1 cellular context compared by ENCODE assay signal in the genomic region with DNA sequence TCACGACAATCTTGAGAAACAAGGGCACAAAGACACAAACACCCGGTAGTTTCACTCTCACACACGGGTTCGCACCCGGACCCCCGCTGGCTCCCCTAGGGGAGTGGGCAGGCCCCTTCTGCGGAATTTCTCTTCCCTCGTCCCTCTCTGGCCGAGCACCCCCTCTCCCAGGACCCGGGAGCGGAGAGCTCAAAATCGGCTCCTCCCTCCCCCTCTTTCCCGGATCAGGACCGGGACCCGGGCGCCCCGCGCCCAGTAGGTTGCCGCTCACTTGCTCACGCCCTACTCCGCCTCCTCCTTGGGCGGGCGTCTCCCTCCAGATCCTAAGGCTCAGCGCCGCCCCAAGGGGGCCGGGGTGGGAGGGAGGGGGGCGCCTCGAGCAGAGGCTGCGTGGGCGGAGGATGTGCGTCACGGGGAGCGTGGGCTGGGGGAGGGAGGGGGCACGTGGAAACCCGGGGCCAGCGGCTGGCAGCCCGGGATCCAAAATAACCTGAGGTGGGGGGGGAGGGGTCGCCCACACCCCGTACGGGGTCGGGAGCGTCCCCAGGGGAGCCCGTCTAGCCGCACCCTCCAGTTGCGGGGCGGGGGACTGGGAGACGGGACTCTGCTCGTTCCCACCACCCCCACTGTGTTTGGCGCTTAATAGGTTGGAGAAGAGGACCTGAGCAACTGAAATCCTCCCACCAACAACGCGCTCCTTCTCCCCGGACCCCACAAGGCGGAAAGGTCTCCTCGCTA.
A peak's percentile ranks its signal among the peaks of the same experiment; 100 is the strongest.
TF ChIP-seq lines count a peak whose summit lies in the region.

No MANE protein-coding gene starts in this region.

TF ChIP-seq in HEK293, 187 proteins besides CTCF, POLR2A, EP300 and RAD21 (continued from another document and continues in another):
- TF ChIP-seq, protein P1, sequence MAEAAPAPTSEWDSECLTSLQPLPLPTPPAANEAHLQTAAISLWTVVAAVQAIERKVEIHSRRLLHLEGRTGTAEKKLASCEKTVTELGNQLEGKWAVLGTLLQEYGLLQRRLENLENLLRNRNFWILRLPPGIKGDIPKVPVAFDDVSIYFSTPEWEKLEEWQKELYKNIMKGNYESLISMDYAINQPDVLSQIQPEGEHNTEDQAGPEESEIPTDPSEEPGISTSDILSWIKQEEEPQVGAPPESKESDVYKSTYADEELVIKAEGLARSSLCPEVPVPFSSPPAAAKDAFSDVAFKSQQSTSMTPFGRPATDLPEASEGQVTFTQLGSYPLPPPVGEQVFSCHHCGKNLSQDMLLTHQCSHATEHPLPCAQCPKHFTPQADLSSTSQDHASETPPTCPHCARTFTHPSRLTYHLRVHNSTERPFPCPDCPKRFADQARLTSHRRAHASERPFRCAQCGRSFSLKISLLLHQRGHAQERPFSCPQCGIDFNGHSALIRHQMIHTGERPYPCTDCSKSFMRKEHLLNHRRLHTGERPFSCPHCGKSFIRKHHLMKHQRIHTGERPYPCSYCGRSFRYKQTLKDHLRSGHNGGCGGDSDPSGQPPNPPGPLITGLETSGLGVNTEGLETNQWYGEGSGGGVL (tag by site-specific recombination; IDR thresholded peaks at IDR 0.05), result peak; percentile 74
- TF ChIP-seq ZNF768 (tag by site-specific recombination; IDR thresholded peaks at IDR 0.05) (no peak), ZNF311 (tag by site-specific recombination; IDR thresholded peaks at IDR 0.05; ENCODE audit: borderline replicate concordance) (no peak), KLF7 (tag by site-specific recombination; IDR thresholded peaks at IDR 0.05; ENCODE audit: borderline replicate concordance) (0 out of 2 replicates have a peak, but pooled peaks have one; percentile 11), ZNF596 (tag by site-specific recombination; IDR thresholded peaks at IDR 0.05) (no peak), SP7 (tag by site-specific recombination; IDR thresholded peaks at IDR 0.05) (no peak), ZNF776 (tag by site-specific recombination; IDR thresholded peaks at IDR 0.05; ENCODE audit: borderline replicate concordance) (no peak), ZNF214 (tag by site-specific recombination; IDR thresholded peaks at IDR 0.05; ENCODE audit: borderline replicate concordance) (no peak), SETDB1 (IDR thresholded peaks at IDR 0.05; ENCODE audit: insufficient read length, low read length) (no peak), ZNF624 (tag by site-specific recombination; IDR thresholded peaks at IDR 0.05) (no peak), IKZF3 (tag by site-specific recombination; IDR thresholded peaks at IDR 0.05) (peak; percentile 72), ZNF837 (tag by site-specific recombination; IDR thresholded peaks at IDR 0.05) (no peak), ZFP41 (tag by site-specific recombination; IDR thresholded peaks at IDR 0.05; ENCODE audit: borderline replicate concordance) (no peak), ZNF621 (tag by site-specific recombination; IDR thresholded peaks at IDR 0.05) (no peak), GLI4 (tag by site-specific recombination; IDR thresholded peaks at IDR 0.05) (no peak), ZSCAN23 (tag by site-specific recombination; IDR thresholded peaks at IDR 0.05) (0 out of 2 replicates have a peak, but pooled peaks have one; percentile 32), ZFP69B (tag by site-specific recombination; IDR thresholded peaks at IDR 0.05) (no peak), ZEB2 (tag by site-specific recombination; IDR thresholded peaks at IDR 0.05) (peak; percentile 35; the same call in 1 of the 2 replicates), ZNF654 (tag by site-specific recombination; IDR thresholded peaks at IDR 0.05; ENCODE audit: low read depth) (no peak), ZNF747 (tag by site-specific recombination; IDR thresholded peaks at IDR 0.05) (no peak), ZNF544 (tag by site-specific recombination; IDR thresholded peaks at IDR 0.05) (no peak), ZNF16 (tag by site-specific recombination; IDR thresholded peaks at IDR 0.05; ENCODE audit: low read depth) (no peak), ZSCAN30 (tag by site-specific recombination; IDR thresholded peaks at IDR 0.05) (0 out of 2 replicates have a peak, but pooled peaks have one; percentile 33), ZNF366 (tag by site-specific recombination; conservative IDR thresholded peaks at IDR 0.05) (no peak), ZNF514 (tag by site-specific recombination; IDR thresholded peaks at IDR 0.05) (no peak), ZNF114 (tag by site-specific recombination; IDR thresholded peaks at IDR 0.05) (no peak), ZNF560 (tag by site-specific recombination; IDR thresholded peaks at IDR 0.05; ENCODE audit: borderline replicate concordance) (no peak), SCRT1 (tag by site-specific recombination; IDR thresholded peaks at IDR 0.05; ENCODE audit: borderline replicate concordance) (no peak), ZNF211 (tag by site-specific recombination; IDR thresholded peaks at IDR 0.05; ENCODE audit: low read depth) (no peak), ZNF169 (tag by site-specific recombination; IDR thresholded peaks at IDR 0.05) (no peak), ZNF37A (tag by site-specific recombination; IDR thresholded peaks at IDR 0.05) (no peak), ZNF707 (tag by site-specific recombination; IDR thresholded peaks at IDR 0.05) (no peak), ZBTB20 (tag by site-specific recombination; IDR thresholded peaks at IDR 0.05) (peak; percentile 89), ZNF274 (IDR thresholded peaks at IDR 0.05; ENCODE audit: low read length) (no peak), ZNF274 (tag by site-specific recombination; IDR thresholded peaks at IDR 0.05; ENCODE audit: borderline replicate concordance) (no peak), GLIS2 (tag by site-specific recombination; IDR thresholded peaks at IDR 0.05) (peak; percentile 63), ZNF335 (tag by site-specific recombination; conservative IDR thresholded peaks at IDR 0.05) (peak; percentile 16; the same call in 1 of the 2 replicates), TCF7L2 (IDR thresholded peaks at IDR 0.05; ENCODE audit: borderline replicate concordance, low read depth, low read length) (no peak), MYNN (tag by site-specific recombination; IDR thresholded peaks at IDR 0.05; ENCODE audit: borderline replicate concordance) (no peak), KLF16 (tag by site-specific recombination; IDR thresholded peaks at IDR 0.05) (0 out of 2 replicates have a peak, but pooled peaks have one; percentile 5), ZNF10 (tag by site-specific recombination; IDR thresholded peaks at IDR 0.05) (peak; percentile 68; the same call in 1 of the 2 replicates), ZNF416 (tag by site-specific recombination; IDR thresholded peaks at IDR 0.05) (no peak), ZNF660 (tag by site-specific recombination; IDR thresholded peaks at IDR 0.05) (no peak)
- TF ChIP-seq, protein P2, sequence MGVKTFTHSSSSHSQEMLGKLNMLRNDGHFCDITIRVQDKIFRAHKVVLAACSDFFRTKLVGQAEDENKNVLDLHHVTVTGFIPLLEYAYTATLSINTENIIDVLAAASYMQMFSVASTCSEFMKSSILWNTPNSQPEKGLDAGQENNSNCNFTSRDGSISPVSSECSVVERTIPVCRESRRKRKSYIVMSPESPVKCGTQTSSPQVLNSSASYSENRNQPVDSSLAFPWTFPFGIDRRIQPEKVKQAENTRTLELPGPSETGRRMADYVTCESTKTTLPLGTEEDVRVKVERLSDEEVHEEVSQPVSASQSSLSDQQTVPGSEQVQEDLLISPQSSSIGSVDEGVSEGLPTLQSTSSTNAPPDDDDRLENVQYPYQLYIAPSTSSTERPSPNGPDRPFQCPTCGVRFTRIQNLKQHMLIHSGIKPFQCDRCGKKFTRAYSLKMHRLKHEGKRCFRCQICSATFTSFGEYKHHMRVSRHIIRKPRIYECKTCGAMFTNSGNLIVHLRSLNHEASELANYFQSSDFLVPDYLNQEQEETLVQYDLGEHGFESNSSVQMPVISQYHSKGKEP (tag by site-specific recombination; IDR thresholded peaks at IDR 0.05), result no peak
- TF ChIP-seq, protein P3, sequence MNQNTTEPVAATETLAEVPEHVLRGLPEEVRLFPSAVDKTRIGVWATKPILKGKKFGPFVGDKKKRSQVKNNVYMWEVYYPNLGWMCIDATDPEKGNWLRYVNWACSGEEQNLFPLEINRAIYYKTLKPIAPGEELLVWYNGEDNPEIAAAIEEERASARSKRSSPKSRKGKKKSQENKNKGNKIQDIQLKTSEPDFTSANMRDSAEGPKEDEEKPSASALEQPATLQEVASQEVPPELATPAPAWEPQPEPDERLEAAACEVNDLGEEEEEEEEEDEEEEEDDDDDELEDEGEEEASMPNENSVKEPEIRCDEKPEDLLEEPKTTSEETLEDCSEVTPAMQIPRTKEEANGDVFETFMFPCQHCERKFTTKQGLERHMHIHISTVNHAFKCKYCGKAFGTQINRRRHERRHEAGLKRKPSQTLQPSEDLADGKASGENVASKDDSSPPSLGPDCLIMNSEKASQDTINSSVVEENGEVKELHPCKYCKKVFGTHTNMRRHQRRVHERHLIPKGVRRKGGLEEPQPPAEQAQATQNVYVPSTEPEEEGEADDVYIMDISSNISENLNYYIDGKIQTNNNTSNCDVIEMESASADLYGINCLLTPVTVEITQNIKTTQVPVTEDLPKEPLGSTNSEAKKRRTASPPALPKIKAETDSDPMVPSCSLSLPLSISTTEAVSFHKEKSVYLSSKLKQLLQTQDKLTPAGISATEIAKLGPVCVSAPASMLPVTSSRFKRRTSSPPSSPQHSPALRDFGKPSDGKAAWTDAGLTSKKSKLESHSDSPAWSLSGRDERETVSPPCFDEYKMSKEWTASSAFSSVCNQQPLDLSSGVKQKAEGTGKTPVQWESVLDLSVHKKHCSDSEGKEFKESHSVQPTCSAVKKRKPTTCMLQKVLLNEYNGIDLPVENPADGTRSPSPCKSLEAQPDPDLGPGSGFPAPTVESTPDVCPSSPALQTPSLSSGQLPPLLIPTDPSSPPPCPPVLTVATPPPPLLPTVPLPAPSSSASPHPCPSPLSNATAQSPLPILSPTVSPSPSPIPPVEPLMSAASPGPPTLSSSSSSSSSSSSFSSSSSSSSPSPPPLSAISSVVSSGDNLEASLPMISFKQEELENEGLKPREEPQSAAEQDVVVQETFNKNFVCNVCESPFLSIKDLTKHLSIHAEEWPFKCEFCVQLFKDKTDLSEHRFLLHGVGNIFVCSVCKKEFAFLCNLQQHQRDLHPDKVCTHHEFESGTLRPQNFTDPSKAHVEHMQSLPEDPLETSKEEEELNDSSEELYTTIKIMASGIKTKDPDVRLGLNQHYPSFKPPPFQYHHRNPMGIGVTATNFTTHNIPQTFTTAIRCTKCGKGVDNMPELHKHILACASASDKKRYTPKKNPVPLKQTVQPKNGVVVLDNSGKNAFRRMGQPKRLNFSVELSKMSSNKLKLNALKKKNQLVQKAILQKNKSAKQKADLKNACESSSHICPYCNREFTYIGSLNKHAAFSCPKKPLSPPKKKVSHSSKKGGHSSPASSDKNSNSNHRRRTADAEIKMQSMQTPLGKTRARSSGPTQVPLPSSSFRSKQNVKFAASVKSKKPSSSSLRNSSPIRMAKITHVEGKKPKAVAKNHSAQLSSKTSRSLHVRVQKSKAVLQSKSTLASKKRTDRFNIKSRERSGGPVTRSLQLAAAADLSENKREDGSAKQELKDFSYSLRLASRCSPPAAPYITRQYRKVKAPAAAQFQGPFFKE (tag by site-specific recombination; IDR thresholded peaks at IDR 0.05; ENCODE audit: borderline replicate concordance), result no peak
- TF ChIP-seq, protein P4, sequence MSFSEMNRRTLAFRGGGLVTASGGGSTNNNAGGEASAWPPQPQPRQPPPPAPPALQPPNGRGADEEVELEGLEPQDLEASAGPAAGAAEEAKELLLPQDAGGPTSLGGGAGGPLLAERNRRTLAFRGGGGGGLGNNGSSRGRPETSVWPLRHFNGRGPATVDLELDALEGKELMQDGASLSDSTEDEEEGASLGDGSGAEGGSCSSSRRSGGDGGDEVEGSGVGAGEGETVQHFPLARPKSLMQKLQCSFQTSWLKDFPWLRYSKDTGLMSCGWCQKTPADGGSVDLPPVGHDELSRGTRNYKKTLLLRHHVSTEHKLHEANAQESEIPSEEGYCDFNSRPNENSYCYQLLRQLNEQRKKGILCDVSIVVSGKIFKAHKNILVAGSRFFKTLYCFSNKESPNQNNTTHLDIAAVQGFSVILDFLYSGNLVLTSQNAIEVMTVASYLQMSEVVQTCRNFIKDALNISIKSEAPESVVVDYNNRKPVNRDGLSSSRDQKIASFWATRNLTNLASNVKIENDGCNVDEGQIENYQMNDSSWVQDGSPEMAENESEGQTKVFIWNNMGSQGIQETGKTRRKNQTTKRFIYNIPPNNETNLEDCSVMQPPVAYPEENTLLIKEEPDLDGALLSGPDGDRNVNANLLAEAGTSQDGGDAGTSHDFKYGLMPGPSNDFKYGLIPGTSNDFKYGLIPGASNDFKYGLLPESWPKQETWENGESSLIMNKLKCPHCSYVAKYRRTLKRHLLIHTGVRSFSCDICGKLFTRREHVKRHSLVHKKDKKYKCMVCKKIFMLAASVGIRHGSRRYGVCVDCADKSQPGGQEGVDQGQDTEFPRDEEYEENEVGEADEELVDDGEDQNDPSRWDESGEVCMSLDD (tag by site-specific recombination; IDR thresholded peaks at IDR 0.05), result 0 out of 2 replicates have a peak, but pooled peaks have one; percentile 9
- TF ChIP-seq, protein P5, sequence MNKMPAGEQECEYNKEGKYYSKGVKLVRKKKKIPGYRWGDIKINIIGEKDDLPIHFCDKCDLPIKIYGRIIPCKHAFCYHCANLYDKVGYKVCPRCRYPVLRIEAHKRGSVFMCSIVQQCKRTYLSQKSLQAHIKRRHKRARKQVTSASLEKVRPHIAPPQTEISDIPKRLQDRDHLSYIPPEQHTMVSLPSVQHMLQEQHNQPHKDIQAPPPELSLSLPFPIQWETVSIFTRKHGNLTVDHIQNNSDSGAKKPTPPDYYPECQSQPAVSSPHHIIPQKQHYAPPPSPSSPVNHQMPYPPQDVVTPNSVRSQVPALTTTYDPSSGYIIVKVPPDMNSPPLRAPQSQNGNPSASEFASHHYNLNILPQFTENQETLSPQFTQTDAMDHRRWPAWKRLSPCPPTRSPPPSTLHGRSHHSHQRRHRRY (tag by site-specific recombination; IDR thresholded peaks at IDR 0.05), result no peak
- TF ChIP-seq, protein P6, sequence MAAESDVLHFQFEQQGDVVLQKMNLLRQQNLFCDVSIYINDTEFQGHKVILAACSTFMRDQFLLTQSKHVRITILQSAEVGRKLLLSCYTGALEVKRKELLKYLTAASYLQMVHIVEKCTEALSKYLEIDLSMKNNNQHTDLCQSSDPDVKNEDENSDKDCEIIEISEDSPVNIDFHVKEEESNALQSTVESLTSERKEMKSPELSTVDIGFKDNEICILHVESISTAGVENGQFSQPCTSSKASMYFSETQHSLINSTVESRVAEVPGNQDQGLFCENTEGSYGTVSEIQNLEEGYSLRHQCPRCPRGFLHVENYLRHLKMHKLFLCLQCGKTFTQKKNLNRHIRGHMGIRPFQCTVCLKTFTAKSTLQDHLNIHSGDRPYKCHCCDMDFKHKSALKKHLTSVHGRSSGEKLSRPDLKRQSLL (tag by site-specific recombination; IDR thresholded peaks at IDR 0.05), result no peak
